8 cellular contexts compared by ENCODE assay signal in the genomic region with DNA sequence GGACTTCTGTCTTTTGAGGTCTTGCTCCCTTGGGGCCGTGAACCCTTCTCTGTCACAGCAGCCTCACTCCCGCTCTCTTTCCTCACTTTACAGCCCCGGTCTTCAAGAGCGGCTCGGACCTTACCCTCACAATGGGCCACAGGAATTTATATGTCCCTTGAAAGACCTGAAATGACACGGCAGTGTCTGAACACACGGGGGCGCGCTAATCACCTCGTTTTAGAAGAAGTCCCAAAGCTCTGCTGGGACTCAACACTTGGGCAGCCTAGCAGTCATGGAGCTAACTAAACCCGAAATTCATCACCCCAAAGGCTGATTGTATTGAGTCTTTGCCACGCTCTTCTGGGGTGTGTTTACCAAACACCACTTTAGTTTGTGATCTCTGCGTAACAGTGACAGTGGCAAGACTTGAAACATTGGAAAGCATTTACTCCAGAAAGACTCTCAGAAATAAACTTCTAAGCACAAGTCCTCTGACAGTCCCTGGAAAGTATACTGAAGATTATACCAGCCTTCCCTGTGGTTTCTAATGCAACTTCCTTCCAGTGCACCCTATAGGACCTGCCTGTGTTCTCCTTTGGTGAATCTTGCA. TPM values are rescaled to one million over a fixed set of nuclear protein-coding genes. Genes with fewer than 3 reads are reported as not detected.
A peak's percentile ranks its signal among the peaks of the same experiment; 100 is the strongest.
DNase-seq lines count a peak whose midpoint lies in the region; ATAC-seq, FAIRE-seq and TF ChIP-seq lines count a peak whose summit lies in the region.

No MANE protein-coding gene starts in this region.

- H3K27ac Mint-ChIP-seq in CD4-positive, alpha-beta memory T cell = peak overlapping the region in 2 of 7 donors; percentile 9 to 74

- in situ Hi-C loops in K562 (cut with MboI) = no loop called here

- no peaks in the 10 kb centered on the region for H3K9me3 ChIP-seq in K562 (replicated peaks; ENCODE audit: control insufficient read depth, insufficient read depth, low read depth, low read length)
- H3K9me3 ChIP-seq in CD4-positive, alpha-beta memory T cell (ENCODE audit: control insufficient read depth in 1 of 2, low read length in 2 of 2) = no peaks in the 10 kb centered on the region

- TF ChIP-seq CTCF in GM06990 (IDR thresholded peaks at IDR 0.05; ENCODE audit: insufficient read depth, low read length, poor library complexity, severe bottlenecking) (peak; percentile 78), K562 (IDR thresholded peaks at IDR 0.05 in 2 of 3, conservative IDR thresholded peaks at IDR 0.05 in 1 of 3; ENCODE audit: insufficient read depth in 2 of 3, low read depth in 1 of 3, low read length in 3 of 3) (peak; percentile 54 to 69 (median 55))

- H3K79me2 ChIP-seq in K562 (ENCODE audit: control insufficient read depth, insufficient read depth, low read length) = no peaks in the 10 kb centered on the region

- H3K27me3 ChIP-seq in GM06990 (replicated peaks; ENCODE audit: control insufficient read depth, insufficient read depth, low read length) = no peaks in the 10 kb centered on the region; the same call in 1 of the 2 replicates
- no peaks in the 10 kb centered on the region for H3K27me3 ChIP-seq in K562 (ENCODE audit: control insufficient read depth in 2 of 2, insufficient read depth in 2 of 2, low read length in 2 of 2)
- no peaks in the 10 kb centered on the region for H3K27me3 ChIP-seq in CD4-positive, alpha-beta memory T cell (ENCODE audit: insufficient read depth, low read length)

- peak in 1 of 2 experiments; percentile 46; a peak in 2 of 4 replicates for TF ChIP-seq RAD21 in K562 (CRISPR knock-in tag; conservative IDR thresholded peaks at IDR 0.05 in 1 of 2, IDR thresholded peaks at IDR 0.05 in 1 of 2)

- H4K20me1 ChIP-seq in K562 (replicated peaks; ENCODE audit: control insufficient read depth, insufficient read depth, low read length) = no peaks in the 10 kb centered on the region

- peak; percentile 10 for DNase-seq in GM06990 (ENCODE audit: extremely low read depth, insufficient read length)
- DNase-seq in HK-2 (ENCODE audit: unreplicated experiment) = peak; percentile 66
- DNase-seq in SHP77 (lab: John Stamatoyannopoulos, UW) = peak; percentile 63 to 67
- peak; percentile 18 to 65 (median 36) for DNase-seq in K562 (ENCODE audit: extremely low read depth in 1 of 4, low spot score in 3 of 4)
- peak; percentile 64 for DNase-seq in inferior parietal cortex (ENCODE audit: extremely low spot score)
- peak; percentile 74 for DNase-seq in stimulated activated CD4-positive, alpha-beta T cell treated with anti-CD3 and anti-CD28 coated beads, Interleukin-15, amount 100 ng/mL, for 24 hours
- no peak for DNase-seq in CD4-positive, alpha-beta memory T cell
- no peak for DNase-seq in mesenteric fat pad (ENCODE audit: low spot score)

- peak; percentile 87 for ATAC-seq in K562

- no peak overlapping the region for H3K4me3 Mint-ChIP-seq in CD4-positive, alpha-beta memory T cell

- POLR2A ChIA-PET in K562 (lab: Yijun Ruan, JAX) = interaction anchor here (0.6 to 1.1 kb wide), 2 partner anchors 19 to 31 kb away, joined by 3 to 5 read pairs; no protein-coding TSS in a partner anchor
- POLR2A ChIA-PET in CD4-positive, alpha-beta memory T cell (lab: Charles Lee; ENCODE audit: partially characterized antibody) = no interaction called here

- H2AFZ ChIP-seq in K562 (ENCODE audit: low read depth, low read length) = 0 out of 2 replicates have a peak overlapping the region, but pooled peaks have one; percentile 50

- BruUV-seq in K562 (replicated peaks; lab: Mats Ljungman, UMichigan) = no TSS peak

- no peaks in the 10 kb centered on the region for H3K36me3 Mint-ChIP-seq in CD4-positive, alpha-beta memory T cell

- peaks cover 0 to 4% (median 2%) of the 10 kb centered on the region in 4 donors for H3K4me1 Mint-ChIP-seq in CD4-positive, alpha-beta memory T cell

- no peak overlapping the region for H3K4me3 ChIP-seq in GM06990 (replicated peaks; ENCODE audit: low read depth, low read length)
- H3K4me3 ChIP-seq in K562 = no peak overlapping the region
- no peak overlapping the region for H3K4me3 ChIP-seq in CD4-positive, alpha-beta memory T cell (ENCODE audit: low read length in 2 of 2)

- no peaks in the 10 kb centered on the region for H3K9me1 ChIP-seq in K562 (ENCODE audit: control insufficient read depth, insufficient read depth, low read length)

- no peaks in the 10 kb centered on the region for H3K4me1 ChIP-seq in K562 (replicated peaks in 1 of 2; ENCODE audit: control insufficient read depth in 2 of 2, insufficient read depth in 2 of 2, low read length in 2 of 2)
- no peaks in the 10 kb centered on the region for H3K4me1 ChIP-seq in CD4-positive, alpha-beta memory T cell (ENCODE audit: insufficient read depth, low read length)

- peaks cover 0 to 14% (median under 1%) of the 10 kb centered on the region in 8 donors for H3K9me3 Mint-ChIP-seq in CD4-positive, alpha-beta memory T cell

- intact Hi-C loops in K562 (cut with micrococcal nuclease) = loop anchor here (2.0 kb wide), 1 partner anchor 63 kb away; no protein-coding TSS in a partner anchor
- intact Hi-C loops in CD4-positive, alpha-beta memory T cell (cut with micrococcal nuclease) = no loop called here

- no peak overlapping the region for H3K27ac ChIP-seq in K562 (ENCODE audit: extremely low read depth, low read depth, low read length)
- H3K27ac ChIP-seq in CD4-positive, alpha-beta memory T cell (ENCODE audit: low read depth, low read length) = no peak overlapping the region

- CTCF ChIA-PET in K562 (lab: Yijun Ruan, JAX; ENCODE audit: low intra/inter-chr PET ratio) = no interaction called here
- CTCF ChIA-PET in CD4-positive, alpha-beta memory T cell (lab: Charles Lee; ENCODE audit: partially characterized antibody) = interaction anchor here (1.4 kb wide), 1 partner anchor 9 kb away, joined by 4 read pairs; no protein-coding TSS in a partner anchor

- peaks cover 12 to 17% of the 10 kb centered on the region in 2 donors for H3K27me3 Mint-ChIP-seq in CD4-positive, alpha-beta memory T cell

- H3K9ac ChIP-seq in K562 (ENCODE audit: insufficient read depth in 1 of 2, low read depth in 2 of 2, low read length in 2 of 2) = no peak overlapping the region

- FAIRE-seq in K562 (lab: Jason Lieb, UNC) = peak; percentile 73

- no peak overlapping the region for H3K4me2 ChIP-seq in K562 (ENCODE audit: insufficient read depth, low read length)

- H3K36me3 ChIP-seq in GM06990 (ENCODE audit: control insufficient read depth, insufficient read depth, low read length) = no peaks in the 10 kb centered on the region
- H3K36me3 ChIP-seq in K562 (ENCODE audit: control insufficient read depth, insufficient read depth, low read length) = no peaks in the 10 kb centered on the region
- H3K36me3 ChIP-seq in CD4-positive, alpha-beta memory T cell (ENCODE audit: insufficient read depth, low read length) = no peaks in the 10 kb centered on the region

- no peak for TF ChIP-seq EP300 in K562 (IDR thresholded peaks at IDR 0.05; ENCODE audit: low read length)

- TF ChIP-seq POLR2A in K562 (conservative IDR thresholded peaks at IDR 0.05) = no peak

- 0% methylated on average over 13 of the region's 13 CpGs for WGBS in K562 (ENCODE audit: insufficient coverage, low coverage, missing lambda C conversion rate)

RNA-seq across cellular contexts. Expression of a gene that starts 29.0 kb away (rescaled TPM):
- not detected in 2 replicates for total RNA-seq in K562 (2011; cell fraction: chromatin; rRNA removed; ENCODE audit: low replicate concordance)
- total RNA-seq in K562 (2011; cell fraction: nucleolus; rRNA removed) = not detected in 2 replicates
- total RNA-seq in K562 (2011; cell fraction: nucleoplasm; rRNA removed) = not detected in 2 replicates
- total RNA-seq in K562 (2014; rRNA removed) (not detected in 2 replicates), K562 (2014; rRNA removed; fragmentation: Illumina TruSeq; extraction: Trizol) (not detected in 2 replicates), K562 (2015; rRNA removed; fragmentation: Illumina TruSeq; extraction: Trizol) (not detected in 2 replicates), K562 (2021) (not detected in 2 replicates), mesenteric fat pad (not detected)
- polyA plus RNA-seq in K562 (2011; rRNA removed) (not detected in 2 replicates), K562 (2014; fragmentation: Illumina TruSeq; extraction: Trizol) (not detected in 2 replicates), K562 (2014; fragmentation: Nextera tagmentation; extraction: Ambion mirVana) (not detected), K562 (2014; rRNA removed) (not detected in 2 replicates)
- polyA plus RNA-seq in K562 (2011; cell fraction: cytosol; rRNA removed) = not detected in 2 replicates
- polyA plus RNA-seq in K562 (2011; cell fraction: nucleus; rRNA removed) = not detected in 2 replicates
- not detected in 2 replicates for polyA plus RNA-seq in K562 (2012)
- polyA minus RNA-seq in K562 (2011; rRNA and poly(A)+ RNA removed) = not detected in 2 replicates
- polyA minus RNA-seq in K562 (2011; cell fraction: cytosol; rRNA and poly(A)+ RNA removed) = not detected in 2 replicates
- polyA minus RNA-seq in K562 (2011; cell fraction: nucleus; rRNA and poly(A)+ RNA removed) = not detected in 2 replicates
- total RNA-seq in CD4-positive, alpha-beta memory T cell = not detected
- not detected for polyA plus RNA-seq in CD4-positive, alpha-beta memory T cell

RNA-seq across cellular contexts. Expression of a gene that starts 35.2 kb away (rescaled TPM):
- total RNA-seq in K562 (2011; cell fraction: chromatin; rRNA removed; ENCODE audit: low replicate concordance) = not detected in 2 replicates
- not detected in 2 replicates for total RNA-seq in K562 (2011; cell fraction: nucleolus; rRNA removed)
- not detected in 2 replicates for total RNA-seq in K562 (2011; cell fraction: nucleoplasm; rRNA removed)
- not detected in 2 replicates for total RNA-seq in K562 (2014; rRNA removed)
- total RNA-seq in K562 (2014; rRNA removed; fragmentation: Illumina TruSeq; extraction: Trizol) = not detected in 2 replicates
- total RNA-seq in K562 (2015; rRNA removed; fragmentation: Illumina TruSeq; extraction: Trizol) = not detected in 2 replicates
- 4.1 and 6.0 TPM in 2 replicates for total RNA-seq in K562 (2021)
- polyA plus RNA-seq in K562 (2011; rRNA removed) = not detected in 2 replicates
- polyA plus RNA-seq in K562 (2011; cell fraction: cytosol; rRNA removed) = not detected in 2 replicates
- not detected in 2 replicates for polyA plus RNA-seq in K562 (2011; cell fraction: nucleus; rRNA removed)
- 0.08 TPM in 1 of 2 replicates, not detected in the other for polyA plus RNA-seq in K562 (2012)
- not detected in 2 replicates for polyA plus RNA-seq in K562 (2014; fragmentation: Illumina TruSeq; extraction: Trizol)
- not detected for polyA plus RNA-seq in K562 (2014; fragmentation: Nextera tagmentation; extraction: Ambion mirVana)
- polyA plus RNA-seq in K562 (2014; rRNA removed) = not detected in 2 replicates
- 0.36 TPM in 1 of 2 replicates, not detected in the other for polyA minus RNA-seq in K562 (2011; rRNA and poly(A)+ RNA removed)
- 16.9 TPM in 1 of 2 replicates, not detected in the other for polyA minus RNA-seq in K562 (2011; cell fraction: cytosol; rRNA and poly(A)+ RNA removed)
- not detected in 2 replicates for polyA minus RNA-seq in K562 (2011; cell fraction: nucleus; rRNA and poly(A)+ RNA removed)
- under 1 TPM; 0.44 to 0.58 TPM for total RNA-seq in CD4-positive, alpha-beta memory T cell
- polyA plus RNA-seq in CD4-positive, alpha-beta memory T cell = not detected
- total RNA-seq in mesenteric fat pad = 41.6 TPM

RNA-seq across cellular contexts. Expression of a gene that starts 52.4 kb away (rescaled TPM):
- not detected in 2 replicates for total RNA-seq in K562 (2011; cell fraction: chromatin; rRNA removed; ENCODE audit: low replicate concordance)
- not detected in 2 replicates for total RNA-seq in K562 (2011; cell fraction: nucleolus; rRNA removed)
- not detected in 2 replicates for total RNA-seq in K562 (2011; cell fraction: nucleoplasm; rRNA removed)
- not detected in 2 replicates for total RNA-seq in K562 (2014; rRNA removed)
- total RNA-seq in K562 (2014; rRNA removed; fragmentation: Illumina TruSeq; extraction: Trizol) = not detected in 2 replicates
- total RNA-seq in K562 (2015; rRNA removed; fragmentation: Illumina TruSeq; extraction: Trizol) = not detected in 2 replicates
- not detected in 2 replicates for total RNA-seq in K562 (2021)
- not detected in 2 replicates for polyA plus RNA-seq in K562 (2011; rRNA removed)
- not detected in 2 replicates for polyA plus RNA-seq in K562 (2011; cell fraction: cytosol; rRNA removed)
- not detected in 2 replicates for polyA plus RNA-seq in K562 (2011; cell fraction: nucleus; rRNA removed)
- polyA plus RNA-seq in K562 (2012) = not detected in 2 replicates
- not detected in 2 replicates for polyA plus RNA-seq in K562 (2014; fragmentation: Illumina TruSeq; extraction: Trizol)
- polyA plus RNA-seq in K562 (2014; fragmentation: Nextera tagmentation; extraction: Ambion mirVana) = not detected
- not detected in 2 replicates for polyA plus RNA-seq in K562 (2014; rRNA removed)
- polyA minus RNA-seq in K562 (2011; rRNA and poly(A)+ RNA removed) = not detected in 2 replicates
- polyA minus RNA-seq in K562 (2011; cell fraction: cytosol; rRNA and poly(A)+ RNA removed) = not detected in 2 replicates
- not detected in 2 replicates for polyA minus RNA-seq in K562 (2011; cell fraction: nucleus; rRNA and poly(A)+ RNA removed)
- total RNA-seq in CD4-positive, alpha-beta memory T cell = not detected
- not detected for polyA plus RNA-seq in CD4-positive, alpha-beta memory T cell
- not detected for total RNA-seq in mesenteric fat pad

RNA-seq across cellular contexts. Expression of a gene that starts 57.1 kb away (rescaled TPM):
- total RNA-seq in K562 (2011; cell fraction: chromatin; rRNA removed; ENCODE audit: low replicate concordance) = not detected in 2 replicates
- total RNA-seq in K562 (2011; cell fraction: nucleolus; rRNA removed) = not detected in 2 replicates
- not detected in 2 replicates for total RNA-seq in K562 (2011; cell fraction: nucleoplasm; rRNA removed)
- total RNA-seq in K562 (2014; rRNA removed) = not detected in 2 replicates
- total RNA-seq in K562 (2014; rRNA removed; fragmentation: Illumina TruSeq; extraction: Trizol) = not detected in 2 replicates
- not detected in 2 replicates for total RNA-seq in K562 (2015; rRNA removed; fragmentation: Illumina TruSeq; extraction: Trizol)
- not detected in 2 replicates for total RNA-seq in K562 (2021)
- not detected in 2 replicates for polyA plus RNA-seq in K562 (2011; rRNA removed)
- polyA plus RNA-seq in K562 (2011; cell fraction: cytosol; rRNA removed) = not detected in 2 replicates
- not detected in 2 replicates for polyA plus RNA-seq in K562 (2011; cell fraction: nucleus; rRNA removed)
- not detected in 2 replicates for polyA plus RNA-seq in K562 (2012)
- not detected in 2 replicates for polyA plus RNA-seq in K562 (2014; fragmentation: Illumina TruSeq; extraction: Trizol)
- polyA plus RNA-seq in K562 (2014; fragmentation: Nextera tagmentation; extraction: Ambion mirVana) = not detected
- not detected in 2 replicates for polyA plus RNA-seq in K562 (2014; rRNA removed)
- not detected in 2 replicates for polyA minus RNA-seq in K562 (2011; rRNA and poly(A)+ RNA removed)
- polyA minus RNA-seq in K562 (2011; cell fraction: cytosol; rRNA and poly(A)+ RNA removed) = not detected in 2 replicates
- not detected in 2 replicates for polyA minus RNA-seq in K562 (2011; cell fraction: nucleus; rRNA and poly(A)+ RNA removed)
- total RNA-seq in CD4-positive, alpha-beta memory T cell = not detected
- not detected for polyA plus RNA-seq in CD4-positive, alpha-beta memory T cell
- not detected for total RNA-seq in mesenteric fat pad

Comparison
In these comparisons a context has a peak if more than half of its experiments do, and no peak if none do; other contexts are left out.
1. DNase-seq: peak in GM06990 (single experiment), HK-2 (single experiment), SHP77 (2 of 2), K562 (4 of 4), inferior parietal cortex (single experiment) and stimulated activated CD4-positive, alpha-beta T cell treated with anti-CD3 and anti-CD28 coated beads, Interleukin-15, amount 100 ng/mL, for 24 hours (single experiment); none in CD4-positive, alpha-beta memory T cell (0 of 5) and mesenteric fat pad (single experiment).